Comparison of ENCODE assay signal across 8 cellular contexts in the genomic region with DNA sequence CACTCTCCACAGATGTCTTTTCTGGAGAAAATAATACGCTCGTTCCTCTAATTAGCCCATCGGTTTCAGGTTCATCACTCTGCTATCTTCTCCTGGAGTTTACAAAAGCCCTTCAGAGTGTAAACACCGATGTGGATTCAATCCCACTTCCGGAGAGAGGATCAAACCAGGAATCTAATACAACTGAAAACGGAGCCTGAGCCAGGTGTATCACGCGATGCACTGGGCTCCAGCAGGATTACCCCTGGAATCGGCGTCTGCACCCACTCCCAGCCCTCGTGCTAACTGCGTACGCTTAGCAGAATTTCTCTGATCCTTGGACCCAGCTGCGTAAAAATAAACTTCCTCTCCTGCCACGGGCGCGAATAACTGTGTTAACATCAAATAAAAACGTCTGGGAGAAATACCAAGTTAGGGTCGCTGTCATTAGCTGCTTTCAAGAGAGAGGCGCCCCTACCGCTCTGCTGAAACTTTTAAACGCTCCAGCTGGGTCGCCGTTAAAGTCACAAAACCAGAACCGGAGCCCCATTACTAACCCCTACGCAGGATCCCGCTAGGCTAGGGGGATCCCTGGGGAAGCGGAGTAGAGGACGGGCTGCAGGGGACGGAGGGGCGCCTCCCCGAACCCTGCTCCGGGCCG. TPM values are rescaled to one million over a fixed set of nuclear protein-coding genes. Genes with fewer than 3 reads are reported as not detected.
DNase-seq lines count a peak whose midpoint lies in the region; ATAC-seq and TF ChIP-seq lines count a peak whose summit lies in the region.

No MANE protein-coding gene starts in this region.

- peak overlapping the region; percentile 55 for H3K9ac ChIP-seq in parathyroid adenoma

- H3K4me3 ChIP-seq in BJ (ENCODE audit: low read depth, low read length) (peak overlapping the region; percentile 99), RWPE2 (ENCODE audit: severe bottlenecking) (peak overlapping the region; percentile 97), esophagus muscularis mucosa (peak overlapping the region; percentile 97 to 99 (median 98)), parathyroid adenoma (ENCODE audit: low read depth, low read length) (peak overlapping the region; percentile 78)

- no peak for TF ChIP-seq CTCF in BJ (IDR thresholded peaks at IDR 0.05; ENCODE audit: insufficient read depth, low read depth, low read length)
- no peak for TF ChIP-seq CTCF in RWPE2 (IDR thresholded peaks at IDR 0.05; ENCODE audit: poor library complexity, severe bottlenecking)
- TF ChIP-seq CTCF in esophagus muscularis mucosa (IDR thresholded peaks at IDR 0.05) = no peak
- no peak for TF ChIP-seq CTCF in parathyroid adenoma (IDR thresholded peaks at IDR 0.05)

- CTCF ChIA-PET in BJ (lab: Yijun Ruan, JAX) = interaction anchor here (0.7 to 1.4 kb wide), 3 partner anchors 14 to 24 kb away, joined by 3 to 5 read pairs (median 3); a partner anchor contains a TSS

- DNase-seq in BJ (ENCODE audit: low read depth) (no peak), RWPE2 (ENCODE audit: low spot score) (no peak), esophagus muscularis mucosa (ENCODE audit: extremely low spot score) (no peak), NCI-H2107 (lab: John Stamatoyannopoulos, UW) (no peak)

- ATAC-seq in GM21447 (IDR thresholded peaks at IDR 0.05; ENCODE audit: unreplicated experiment) = peak; percentile 10
- peak; percentile 32 for ATAC-seq in RWPE2 (ENCODE audit: low read depth)
- ATAC-seq in GM21529 (IDR thresholded peaks at IDR 0.05; ENCODE audit: unreplicated experiment) = no peak
- no peak for ATAC-seq in GM18870 (IDR thresholded peaks at IDR 0.05; ENCODE audit: unreplicated experiment)

- no peaks in the 10 kb centered on the region for H3K9me3 ChIP-seq in RWPE2 (ENCODE audit: severe bottlenecking)
- H3K9me3 ChIP-seq in esophagus muscularis mucosa = no peaks in the 10 kb centered on the region
- no peaks in the 10 kb centered on the region for H3K9me3 ChIP-seq in parathyroid adenoma (ENCODE audit: control insufficient read depth, low read length)

- H3K79me2 ChIP-seq in parathyroid adenoma = peaks cover 19% of the 10 kb centered on the region

- H3K27ac ChIP-seq in RWPE2 (ENCODE audit: poor library complexity, severe bottlenecking) (peak overlapping the region; percentile 33), esophagus muscularis mucosa (replicated peaks in 1 of 4) (peak overlapping the region; percentile 87 to 92 (median 88)), parathyroid adenoma (peak overlapping the region; percentile 74)

- no peaks in the 10 kb centered on the region for H3K27me3 ChIP-seq in BJ (ENCODE audit: control insufficient read depth, insufficient read depth, low read length)
- no peaks in the 10 kb centered on the region for H3K27me3 ChIP-seq in RWPE2 (ENCODE audit: insufficient read depth, poor library complexity, severe bottlenecking)
- H3K27me3 ChIP-seq in esophagus muscularis mucosa = no peaks in the 10 kb centered on the region
- no peaks in the 10 kb centered on the region for H3K27me3 ChIP-seq in parathyroid adenoma (ENCODE audit: control insufficient read depth, insufficient read depth, low read length)

- intact Hi-C loops in esophagus muscularis mucosa (cut with DNase I) = loop anchor here (1.0 to 10.0 kb wide), 4 partner anchors 29 to 166 kb away; a partner anchor contains a TSS

- H3K4me2 ChIP-seq in parathyroid adenoma (ENCODE audit: low read length) = peak overlapping the region; percentile 97

- peak overlapping the region; percentile 79 for H2AFZ ChIP-seq in parathyroid adenoma

- WGBS in esophagus muscularis mucosa = under 1% methylated on average over 17 of the region's 34 CpGs

- POLR2A ChIA-PET in BJ (lab: Charles Lee) = no interaction called here

- TF ChIP-seq POLR2A in esophagus muscularis mucosa (IDR thresholded peaks at IDR 0.05; ENCODE audit: low read depth) = no peak

- no peak for TF ChIP-seq EP300 in esophagus muscularis mucosa (IDR thresholded peaks at IDR 0.05)

- H3K4me1 ChIP-seq in RWPE2 (ENCODE audit: insufficient read depth, poor library complexity, severe bottlenecking) (peaks cover 9% of the 10 kb centered on the region), esophagus muscularis mucosa (peaks cover 29 to 44% (median 38%) of the 10 kb centered on the region in 4 donors), parathyroid adenoma (peaks cover 12% of the 10 kb centered on the region)

- peaks cover 13% of the 10 kb centered on the region for H3K36me3 ChIP-seq in BJ (ENCODE audit: control insufficient read depth, insufficient read depth, low read length)
- H3K36me3 ChIP-seq in RWPE2 (ENCODE audit: low read depth) = peaks cover 42% of the 10 kb centered on the region
- H3K36me3 ChIP-seq in esophagus muscularis mucosa = peaks cover 3 to 40% (median 36%) of the 10 kb centered on the region in 4 donors
- H3K36me3 ChIP-seq in parathyroid adenoma (ENCODE audit: control insufficient read depth, insufficient read depth, low read length) = no peaks in the 10 kb centered on the region

RNA-seq across cellular contexts. Expression of a gene that starts 0.5 kb away (rescaled TPM):
- polyA plus RNA-seq in BJ (2011; rRNA removed) = 17.2 and 17.4 TPM in 2 replicates
- polyA minus RNA-seq in BJ (2011; rRNA and poly(A)+ RNA removed) = 18.1 and 21.9 TPM in 2 replicates
- 10 to 100 TPM; 15.6 to 25.3 (median 20.7) TPM for total RNA-seq in esophagus muscularis mucosa

RNA-seq across cellular contexts. Expression of a gene that starts 7.8 kb away (rescaled TPM):
- polyA plus RNA-seq in BJ (2011; rRNA removed) = 195 and 234 TPM in 2 replicates
- polyA minus RNA-seq in BJ (2011; rRNA and poly(A)+ RNA removed) = 169 and 252 TPM in 2 replicates
- 10 to 100 TPM; 49.4 to 97.6 (median 73.7) TPM for total RNA-seq in esophagus muscularis mucosa

RNA-seq across cellular contexts. Expression of a gene that starts 20.2 kb away (rescaled TPM):
- 53.8 and 89.0 TPM in 2 replicates for polyA plus RNA-seq in BJ (2011; rRNA removed)
- 68.4 and 115 TPM in 2 replicates for polyA minus RNA-seq in BJ (2011; rRNA and poly(A)+ RNA removed)
- 10 to 100 TPM; 35.3 to 60.3 (median 41.1) TPM for total RNA-seq in esophagus muscularis mucosa

RNA-seq across cellular contexts. Expression of a gene that starts 20.4 kb away (rescaled TPM):
- 14.3 and 15.2 TPM in 2 replicates for polyA plus RNA-seq in BJ (2011; rRNA removed)
- polyA minus RNA-seq in BJ (2011; rRNA and poly(A)+ RNA removed) = 9.2 and 14.1 TPM in 2 replicates
- total RNA-seq in esophagus muscularis mucosa = 10 to 100 TPM; 19.9 to 31.7 (median 26.1) TPM

RNA-seq across cellular contexts. Expression of a gene that starts 31.4 kb away (rescaled TPM):
- polyA plus RNA-seq in BJ (2011; rRNA removed) = 10.3 and 10.6 TPM in 2 replicates
- 6.7 and 8.0 TPM in 2 replicates for polyA minus RNA-seq in BJ (2011; rRNA and poly(A)+ RNA removed)
- total RNA-seq in esophagus muscularis mucosa = 10 to 100 TPM; 12.9 to 18.4 (median 16.1) TPM

Comparison
In these comparisons a context has a peak if more than half of its experiments do, and no peak if none do; other contexts are left out.
1. ATAC-seq: peak in GM21447 (single experiment) and RWPE2 (single experiment); none in GM21529 (single experiment) and GM18870 (single experiment).
2. H3K27ac ChIP-seq: peak in every context shown above with its lines; median percentile 88 in esophagus muscularis mucosa; 74 in parathyroid adenoma; 33 in RWPE2.
3. Peak in every context shown above with its lines, with median percentiles within 50 percentile points of each other: H3K4me3 ChIP-seq.